ENCODE assay signal across 1 cellular context in genomic region chr18:76672627-76673026, GRCh38.
TF ChIP-seq lines count a peak whose summit lies in the region.

No MANE protein-coding gene starts in this region.

TF ChIP-seq in GM23338, 12 proteins besides CTCF, POLR2A, EP300 and RAD21 (continued from another document):
- TF ChIP-seq ZNF462 (CRISPR knock-in tag; IDR thresholded peaks at IDR 0.05) = no peak
- TF ChIP-seq NANOG (IDR thresholded peaks at IDR 0.05; ENCODE audit: borderline replicate concordance) = no peak
- TF ChIP-seq REST (IDR thresholded peaks at IDR 0.05; ENCODE audit: unreplicated experiment) = no peak
- TF ChIP-seq CREB1 (CRISPR knock-in tag; IDR thresholded peaks at IDR 0.05; ENCODE audit: low read depth) = no peak
- no peak for TF ChIP-seq POLR2AphosphoS5 (IDR thresholded peaks at IDR 0.05; ENCODE audit: low read depth)
- TF ChIP-seq EZH2 (IDR thresholded peaks at IDR 0.05; ENCODE audit: low read depth, unreplicated experiment) = no peak
- no peak for TF ChIP-seq ZNF114 (CRISPR knock-in tag; IDR thresholded peaks at IDR 0.05)
